ENCODE assay signal across 6 cellular contexts in genomic region chr1:233500111-233500510, GRCh38.
"Had no signal": no experiment of that assay in that cellular context is flagged by ENCODE, and none has a peak within 500 bp of the region (broad histone marks: within the 10 kb centered on the region; RNA-seq: fewer than 3 reads in every experiment).

No MANE protein-coding gene starts in this region.

- DNase-seq: GOT3, H9, HCEC 1CT, Karpas-422, KBM-7 had no signal

- H3K27ac ChIP-seq: KMS-11 had no signal
